ENCODE assay signal across 8 cellular contexts in genomic region chr17:5584383-5584951, GRCh38. TPM values are rescaled to one million over a fixed set of nuclear protein-coding genes. Genes with fewer than 3 reads are reported as not detected.
DNase-seq lines count a peak whose midpoint lies in the region; ATAC-seq, FAIRE-seq and TF ChIP-seq lines count a peak whose summit lies in the region.

TSS of gene NLRP1 (minus strand) at chr17:5584509. CDS start at chr17:5583957, 552 bp downstream.

- H3K18ac ChIP-seq in H1 (ENCODE audit: extremely low read depth, low read length): 0 out of 2 replicates have a peak within 1 kb of the TSS, but pooled peaks have one; percentile 34

- H3K27ac ChIP-seq in H1 (ENCODE audit: low read depth, low read length): no peak within 1 kb of the TSS

- H3K4me3 ChIP-seq in H1 (ENCODE audit: extremely low read depth in 1 of 4, insufficient read depth in 2 of 4, low read depth in 3 of 4, low read length in 4 of 4): no peak within 1 kb of the TSS

- peak within 1 kb of the TSS; percentile 35; the same call in 1 of the 2 replicates for H2AFZ ChIP-seq in H1 (ENCODE audit: low read length)

- H4K91ac ChIP-seq in H1 (replicated peaks; ENCODE audit: insufficient read length, low read length): no peak within 1 kb of the TSS

- TF ChIP-seq EP300 in H1 (IDR thresholded peaks at IDR 0.05; ENCODE audit: borderline replicate concordance in 1 of 2, low read depth in 2 of 2, low read length in 2 of 2): no peak

- H3K9ac ChIP-seq in H1 (replicated peaks in 1 of 4; ENCODE audit: extremely low read depth in 1 of 4, low read depth in 3 of 4, low read length in 3 of 4): no peak within 1 kb of the TSS

- H3K79me1 ChIP-seq in H1 (ENCODE audit: low read depth, low read length): no peaks in the 10 kb centered on the region

- H3K79me2 ChIP-seq in H1 (ENCODE audit: control insufficient read depth in 1 of 2, insufficient read depth in 2 of 2, low read length in 2 of 2): no peaks in the 10 kb centered on the region

- peak; percentile 79 for TF ChIP-seq POLR2A in GM18505 (IDR thresholded peaks at IDR 0.05; ENCODE audit: borderline replicate concordance, extremely low read depth, insufficient read depth, insufficient read length)
- no peak for TF ChIP-seq POLR2A in H1 (IDR thresholded peaks at IDR 0.05; ENCODE audit: control extremely low read depth in 1 of 2, low read depth in 2 of 2, low read length in 2 of 2)

- 81% methylated on average over 11 of the region's 11 CpGs; no CpG with 5 or more reads in 1 of the 2 experiments for WGBS in H1 (ENCODE audit: extremely low coverage in 1 of 2, insufficient coverage in 1 of 2, insufficient read length in 1 of 2, insufficient replicate concordance in 2 of 2, low coverage in 1 of 2, low lambda C conversion rate in 2 of 2, missing lambda C conversion rate in 1 of 2), 2 experiments

- DNase-seq in NCI-H460 (ENCODE audit: extremely low read depth, low read depth): peak; percentile 45
- peak; percentile 96 for DNase-seq in activated CD8-positive, alpha-beta memory T cell treated with anti-CD3 and anti-CD28 coated beads for 24 hours
- DNase-seq in H1 (ENCODE audit: low read depth in 1 of 2, low spot score in 2 of 2): no peak
- DNase-seq in mucosa of gallbladder (ENCODE audit: low spot score): peak; percentile 89
- peak; percentile 96 for DNase-seq in stimulated activated CD8-positive, alpha-beta memory T cell treated with anti-CD3 and anti-CD28 coated beads, Interleukin-4, amount 100 ng/mL, for 48 hours
- DNase-seq in NCI-H446 treated with DMSO at 0.1 percent for 48 hours (lab: John Stamatoyannopoulos, UW): no peak

- H3K23ac ChIP-seq in H1 (ENCODE audit: insufficient read length): no peak within 1 kb of the TSS

- ATAC-seq in GM18505 (IDR thresholded peaks at IDR 0.05; ENCODE audit: unreplicated experiment): peak; percentile 83
- ATAC-seq in HG02763 (IDR thresholded peaks at IDR 0.05; ENCODE audit: unreplicated experiment): peak; percentile 84

- no peak within 1 kb of the TSS for H4K5ac ChIP-seq in H1 (ENCODE audit: insufficient read length, low read depth, low read length)

- FAIRE-seq in H1 (lab: Jason Lieb, UNC): no peak

- no peak within 1 kb of the TSS for H2AK5ac ChIP-seq in H1 (ENCODE audit: low read depth, low read length)

- H3K27me3 ChIP-seq in H1 (replicated peaks in 1 of 4; ENCODE audit: control insufficient read depth in 3 of 4, extremely low read depth in 1 of 4, insufficient read depth in 3 of 4, low read length in 3 of 4): no peaks in the 10 kb centered on the region

- H2BK12ac ChIP-seq in H1 (ENCODE audit: low read depth, low read length): 0 out of 2 replicates have a peak within 1 kb of the TSS, but pooled peaks have one; percentile 46

- H3K23me2 ChIP-seq in H1 (ENCODE audit: low read depth, low read length): no peaks in the 10 kb centered on the region

- no peak within 1 kb of the TSS for H3K56ac ChIP-seq in H1 (replicated peaks; ENCODE audit: insufficient read length, low read depth, low read length)

- TF ChIP-seq CTCF in H1 (IDR thresholded peaks at IDR 0.05; ENCODE audit: control extremely low read depth in 1 of 3, insufficient read depth in 1 of 3, low read depth in 1 of 3, low read length in 3 of 3): no peak

- no peak within 1 kb of the TSS for H3K14ac ChIP-seq in H1 (ENCODE audit: insufficient read length)

- H4K8ac ChIP-seq in H1 (ENCODE audit: extremely low read depth, insufficient read depth, low read length): no peak within 1 kb of the TSS

- H3K4me2 ChIP-seq in H1 (ENCODE audit: insufficient read depth in 1 of 2, low read depth in 2 of 2, low read length in 2 of 2): no peak within 1 kb of the TSS

- no peak within 1 kb of the TSS for H3K4ac ChIP-seq in H1 (replicated peaks; ENCODE audit: insufficient read length, low read depth, low read length)

- H4K20me1 ChIP-seq in H1 (replicated peaks in 1 of 2; ENCODE audit: control insufficient read depth in 1 of 2, insufficient read depth in 2 of 2, low read length in 2 of 2): no peaks in the 10 kb centered on the region

- peaks cover 0 to 3% (median 0%) of the 10 kb centered on the region in 4 experiments; a peak in 1 of 7 replicates for H3K4me1 ChIP-seq in H1 (replicated peaks in 1 of 4; ENCODE audit: control insufficient read depth in 3 of 4, insufficient read depth in 4 of 4, low read length in 3 of 4)

- H2BK20ac ChIP-seq in H1 (ENCODE audit: low read length): no peak within 1 kb of the TSS

- no peaks in the 10 kb centered on the region for H3K9me3 ChIP-seq in H1 (ENCODE audit: insufficient read depth in 2 of 2, low read depth in 1 of 2, low read length in 1 of 2)

- no peak within 1 kb of the TSS for H2BK120ac ChIP-seq in H1 (replicated peaks; ENCODE audit: low read depth, low read length)

- H2BK15ac ChIP-seq in H1 (ENCODE audit: low read length): 0 out of 2 replicates have a peak within 1 kb of the TSS, but pooled peaks have one; percentile 61

- CTCF ChIA-PET in H1 (lab: Charles Lee; ENCODE audit: partially characterized antibody): interaction anchor here (0.6 to 1.6 kb wide), 6 partner anchors 9 to 852 kb away, joined by 3 to 9 read pairs (median 4); no protein-coding TSS in a partner anchor

- no peak within 1 kb of the TSS for H2BK5ac ChIP-seq in H1 (ENCODE audit: low read depth, low read length)

- no peaks in the 10 kb centered on the region for H3K36me3 ChIP-seq in H1 (ENCODE audit: control insufficient read depth in 2 of 4, insufficient read depth in 4 of 4, low read length in 3 of 4)

- POLR2A ChIA-PET in H1 (lab: Charles Lee; ENCODE audit: partially characterized antibody): interaction anchor here (0.6 kb wide), 1 partner anchor 66 kb away, joined by 5 read pairs; no protein-coding TSS in a partner anchor

- no peak for TF ChIP-seq RAD21 in H1 (IDR thresholded peaks at IDR 0.05 in 1 of 2, conservative IDR thresholded peaks at IDR 0.05 in 1 of 2; ENCODE audit: low read depth in 2 of 2, low read length in 2 of 2)

TF ChIP-seq in H1, 55 proteins besides CTCF, POLR2A, EP300 and RAD21:
- TF ChIP-seq, protein P1, sequence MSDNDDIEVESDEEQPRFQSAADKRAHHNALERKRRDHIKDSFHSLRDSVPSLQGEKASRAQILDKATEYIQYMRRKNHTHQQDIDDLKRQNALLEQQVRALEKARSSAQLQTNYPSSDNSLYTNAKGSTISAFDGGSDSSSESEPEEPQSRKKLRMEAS (IDR thresholded peaks at IDR 0.05): 0 out of 2 replicates have a peak, but pooled peaks have one; percentile 18
- no peak for TF ChIP-seq GTF2F1 (IDR thresholded peaks at IDR 0.05; ENCODE audit: borderline replicate concordance, low read depth, low read length)

RNA-seq across cellular contexts. Expression of gene NLRP1, which starts in this region (rescaled TPM):
- 1.4 and 1.5 TPM in 2 replicates for total RNA-seq in NCI-H460 (2014; rRNA removed; shearing (Covaris generic))
- 1.8 and 2.4 TPM in 2 replicates for polyA plus RNA-seq in NCI-H460 (2014; cell fraction: nucleus; rRNA removed)
- 10.0 and 10.4 TPM in 2 replicates for total RNA-seq in H1 (2021; fragmentation: NEBNext Ultra II Directional; extraction: Animal tissue kit (Norgen Biotek cat#: 25700))
- polyA plus RNA-seq in H1 (2011; rRNA removed): 8.6 and 9.2 TPM in 2 replicates
- polyA plus RNA-seq in H1 (2011; cell fraction: cytosol; rRNA removed): 11.0 TPM
- 6.3 TPM for polyA plus RNA-seq in H1 (2011; cell fraction: nucleus; rRNA removed)
- polyA plus RNA-seq in H1 (2012, experiment 1 of 2): 4.7 to 7.5 TPM (median 6.6 TPM) in 4 replicates
- polyA plus RNA-seq in H1 (2012, experiment 2 of 2): 7.4 TPM
- polyA plus RNA-seq in H1 (2013, experiment 1 of 2): 5.8 TPM
- polyA plus RNA-seq in H1 (2013, experiment 2 of 2): 5.1 TPM
- polyA minus RNA-seq in H1 (2011; rRNA and poly(A)+ RNA removed): 0.59 and 1.5 TPM in 2 replicates
- polyA minus RNA-seq in H1 (2011; cell fraction: cytosol; rRNA and poly(A)+ RNA removed): 4.1 TPM
- 3.3 TPM for polyA minus RNA-seq in H1 (2011; cell fraction: nucleus; rRNA and poly(A)+ RNA removed)
- 27.0 TPM for total RNA-seq in mucosa of gallbladder

Comparison
In these comparisons a context has a peak if more than half of its experiments do, and no peak if none do; other contexts are left out.
1. DNase-seq: peak in NCI-H460 (single experiment), activated CD8-positive, alpha-beta memory T cell treated with anti-CD3 and anti-CD28 coated beads for 24 hours (single experiment), mucosa of gallbladder (single experiment) and stimulated activated CD8-positive, alpha-beta memory T cell treated with anti-CD3 and anti-CD28 coated beads, Interleukin-4, amount 100 ng/mL, for 48 hours (single experiment); none in H1 (0 of 2) and NCI-H446 treated with DMSO at 0.1 percent for 48 hours (single experiment).